ENCODE assay signal across 12 cellular contexts in genomic region chr16:3259829-3260228, GRCh38. TPM values are rescaled to one million over a fixed set of nuclear protein-coding genes. Genes with fewer than 3 reads are reported as not detected.
"Had no signal": no experiment of that assay in that cellular context is flagged by ENCODE, and none has a peak within 500 bp of the region (broad histone marks: within the 10 kb centered on the region; RNA-seq: fewer than 3 reads in every experiment).

No MANE protein-coding gene starts in this region.

- H3K9me3 ChIP-seq: sigmoid colon had no signal

- H3K27ac Mint-ChIP-seq: activated naive CD4-positive, alpha-beta T cell treated with anti-CD3 and anti-CD28 coated beads, Interleukin-2, amount 50 U/mL, for 24 hours; brain; nephron had no signal

- H3K9me3 Mint-ChIP-seq: activated naive CD4-positive, alpha-beta T cell treated with anti-CD3 and anti-CD28 coated beads, Interleukin-2, amount 50 U/mL, for 24 hours; nephron had no signal

- H3K4me3 Mint-ChIP-seq: activated naive CD4-positive, alpha-beta T cell treated with anti-CD3 and anti-CD28 coated beads, Interleukin-2, amount 50 U/mL, for 24 hours; nephron had no signal

- H3K27me3 Mint-ChIP-seq: activated naive CD4-positive, alpha-beta T cell treated with anti-CD3 and anti-CD28 coated beads, Interleukin-2, amount 50 U/mL, for 24 hours had no signal

- DNase-seq: activated T-cell treated with anti-CD3 and anti-CD28 coated beads, Interleukin-2, amount 50 U/mL, for 1 hour; mesenchymal stem cell; sigmoid colon; stimulated activated CD4-positive, alpha-beta T cell treated with anti-CD3 and anti-CD28 coated beads, Interleukin-12 subunit alpha, Interleukin-12 subunit beta, amount 100 ng/mL, for 4 hours; stimulated activated naive CD4-positive, alpha-beta T cell had no signal

- H3K36me3 ChIP-seq: sigmoid colon had no signal

- H3K36me3 Mint-ChIP-seq: activated naive CD4-positive, alpha-beta T cell treated with anti-CD3 and anti-CD28 coated beads, Interleukin-2, amount 50 U/mL, for 24 hours; brain had no signal

- ATAC-seq: activated CD4-positive, CD25-positive, alpha-beta regulatory T cell treated with anti-CD3 and anti-CD28 coated beads, Interleukin-2, amount 50 U/mL, for 24 hours; esophagus mucosa had no signal

- H3K4me3 ChIP-seq: sigmoid colon had no signal

RNA-seq across cellular contexts. Expression of gene MEFV, which starts 3.4 kb away (rescaled TPM):
- total RNA-seq: dermis microvascular lymphatic vessel endothelial cell, pulmonary artery endothelial cell had no signal
